ENCODE assay signal across 13 cellular contexts in the genomic region with DNA sequence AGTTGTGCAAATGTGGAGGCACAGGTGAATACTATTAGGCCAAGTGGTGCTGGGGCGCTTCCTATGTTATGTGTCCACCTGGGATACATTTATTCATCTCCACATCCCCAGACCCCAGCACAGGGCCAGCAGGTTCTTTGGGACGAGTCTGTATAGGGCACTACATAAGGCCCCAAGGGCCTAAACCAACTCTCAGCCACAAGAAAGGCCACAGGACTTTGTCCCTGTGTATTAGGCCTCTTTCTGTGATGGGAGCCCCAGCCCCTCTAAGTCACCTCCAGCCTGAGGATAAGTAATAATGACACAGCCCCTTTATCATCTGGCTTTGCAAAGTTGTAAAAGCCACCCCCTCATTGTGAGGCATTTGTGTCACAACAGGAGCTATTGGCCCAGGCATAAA.
"Had no signal": no experiment of that assay in that cellular context is flagged by ENCODE, and none has a peak within 500 bp of the region (broad histone marks: within the 10 kb centered on the region; RNA-seq: fewer than 3 reads in every experiment).

No MANE protein-coding gene starts in this region.

- DNase-seq: activated B cell treated with CpG ODN at 0.5 μM for 24 hours; activated CD4-positive, alpha-beta T cell treated with anti-CD3 and anti-CD28 coated beads, Interleukin-2, amount 10 ng/mL, durations not matched to agents 24 days and 14 days; activated naive CD4-positive, alpha-beta T cell treated with anti-CD3 and anti-CD28 coated beads for 36 hours; cerebellar nuclear complex; endodermal cell; head of caudate nucleus; left lung; stimulated activated CD4-positive, alpha-beta T cell treated with anti-CD3 and anti-CD28 coated beads, Interleukin-4, amount 100 ng/mL, for 4 hours; stomach had no signal

- H3K4me3 Mint-ChIP-seq: activated B cell treated with CpG ODN at 0.5 μM for 24 hours; activated CD4-positive, alpha-beta T cell treated with anti-CD3 and anti-CD28 coated beads, Interleukin-2, amount 10 ng/mL, durations not matched to agents 24 days and 14 days; activated naive CD4-positive, alpha-beta T cell treated with anti-CD3 and anti-CD28 coated beads for 36 hours; brain; dendritic cell treated with granulocyte-macrophage colony-stimulating factor and Interleukin-4, amounts not matched to agents 40 ng/mL and 50 ng/mL, for 4 days; endodermal cell; T-helper 1 cell treated with Interleukin-12 subunit alpha and Interleukin-12 subunit beta and Interleukin-4 antibody, amounts not matched to agents 30 μg/mL and 1 μg/mL, for 36 hours had no signal

- H3K27me3 ChIP-seq: adrenal gland had no signal

- H3K4me3 ChIP-seq: adrenal gland, left lung, stomach had no signal

- H3K36me3 ChIP-seq: adrenal gland, left lung, stomach had no signal

- H3K27me3 Mint-ChIP-seq: activated B cell treated with CpG ODN at 0.5 μM for 24 hours, brain had no signal

- H3K27ac ChIP-seq: adrenal gland, left lung, stomach had no signal

- H3K9me3 ChIP-seq: adrenal gland, left lung, stomach had no signal

- H3K4me1 ChIP-seq: left lung, stomach had no signal

- H3K9me3 Mint-ChIP-seq: activated B cell treated with CpG ODN at 0.5 μM for 24 hours; activated CD4-positive, alpha-beta T cell treated with anti-CD3 and anti-CD28 coated beads, Interleukin-2, amount 10 ng/mL, durations not matched to agents 24 days and 14 days; activated naive CD4-positive, alpha-beta T cell treated with anti-CD3 and anti-CD28 coated beads for 36 hours; brain; dendritic cell treated with granulocyte-macrophage colony-stimulating factor and Interleukin-4, amounts not matched to agents 40 ng/mL and 50 ng/mL, for 4 days; endodermal cell; T-helper 1 cell treated with Interleukin-12 subunit alpha and Interleukin-12 subunit beta and Interleukin-4 antibody, amounts not matched to agents 30 μg/mL and 1 μg/mL, for 36 hours had no signal

- ATAC-seq: left lung had no signal

- H3K4me1 Mint-ChIP-seq: activated B cell treated with CpG ODN at 0.5 μM for 24 hours had no signal

- H3K27ac Mint-ChIP-seq: activated B cell treated with CpG ODN at 0.5 μM for 24 hours; activated CD4-positive, alpha-beta T cell treated with anti-CD3 and anti-CD28 coated beads, Interleukin-2, amount 10 ng/mL, durations not matched to agents 24 days and 14 days; activated naive CD4-positive, alpha-beta T cell treated with anti-CD3 and anti-CD28 coated beads for 36 hours; dendritic cell treated with granulocyte-macrophage colony-stimulating factor and Interleukin-4, amounts not matched to agents 40 ng/mL and 50 ng/mL, for 4 days; endodermal cell; T-helper 1 cell treated with Interleukin-12 subunit alpha and Interleukin-12 subunit beta and Interleukin-4 antibody, amounts not matched to agents 30 μg/mL and 1 μg/mL, for 36 hours had no signal
